In genomic region chr16:58638148-58639036, GRCh38 we compare ENCODE assay signal across 10 cellular contexts. TPM values are rescaled to one million over a fixed set of nuclear protein-coding genes. Genes with fewer than 3 reads are reported as not detected.
DNase-seq lines count a peak whose midpoint lies in the region; ATAC-seq and TF ChIP-seq lines count a peak whose summit lies in the region.
"Had no signal": no experiment of that assay in that cellular context is flagged by ENCODE, and none has a peak within 500 bp of the region (broad histone marks: within the 10 kb centered on the region; RNA-seq: fewer than 3 reads in every experiment).

No MANE protein-coding gene starts in this region.

- no peaks in the 10 kb centered on the region for H3K27me3 Mint-ChIP-seq in MCF 10A (ENCODE audit: insufficient read depth, unreplicated experiment)

- H3K4me3 ChIP-seq in AG09309 (ENCODE audit: control insufficient read depth, low read depth, low read length) = no peak overlapping the region

- H3K4me3 Mint-ChIP-seq in MCF 10A (ENCODE audit: unreplicated experiment) = no peak overlapping the region

- CTCF ChIA-PET in MCF 10A (lab: Yijun Ruan, JAX) = interaction anchor here (0.5 to 1.7 kb wide), 13 partner anchors 10 to 362 kb away, joined by 3 to 7 read pairs (median 4); no protein-coding TSS in a partner anchor

- POLR2A ChIA-PET in MCF 10A (lab: Yijun Ruan, JAX) = interaction anchor here (0.7 to 1.1 kb wide), 5 partner anchors 10 to 374 kb away, joined by 3 to 4 read pairs (median 3); no protein-coding TSS in a partner anchor

- peaks cover 6% of the 10 kb centered on the region for H3K4me1 Mint-ChIP-seq in MCF 10A (ENCODE audit: insufficient read depth, unreplicated experiment)

- DNase-seq in AG09309 (ENCODE audit: low read depth) (peak; percentile 72), HT1080 (ENCODE audit: low read depth) (peak; percentile 91), MCF 10A (ENCODE audit: unreplicated experiment) (peak; percentile 84), left lobe of liver (ENCODE audit: low spot score) (peak; percentile 77), SKM-1 treated with dmso at 0.1 percent for 144 hours (lab: John Stamatoyannopoulos, UW; ENCODE audit: unreplicated experiment) (no peak), NOMO-1 (lab: John Stamatoyannopoulos, UW; ENCODE audit: unreplicated experiment in 2 of 2) (no peak)
- DNase-seq: amygdala, NCI-H2029 treated with DMSO at 0.1 percent for 48 hours had no signal

- BruUV-seq in MCF 10A (replicated peaks; lab: Mats Ljungman, UMichigan) = no TSS peak

- ATAC-seq in left lobe of liver = peak; percentile 95
- ATAC-seq in GM19328 (IDR thresholded peaks at IDR 0.05; ENCODE audit: unreplicated experiment) = no peak
- no peak for ATAC-seq in HG03135 (IDR thresholded peaks at IDR 0.05; ENCODE audit: unreplicated experiment)

- no peaks in the 10 kb centered on the region for H3K9me3 Mint-ChIP-seq in MCF 10A (ENCODE audit: unreplicated experiment)

- TF ChIP-seq CTCF in AG09309 (IDR thresholded peaks at IDR 0.05; ENCODE audit: control insufficient read depth, insufficient read depth, low read depth, low read length, missing control alignments) (peak; percentile 66), MCF 10A (IDR thresholded peaks at IDR 0.05; ENCODE audit: unreplicated experiment) (peak; percentile 42)

- no peaks in the 10 kb centered on the region for H3K36me3 Mint-ChIP-seq in MCF 10A (ENCODE audit: insufficient read depth, unreplicated experiment)

- H3K27ac Mint-ChIP-seq in MCF 10A (ENCODE audit: low read depth, unreplicated experiment) = peak overlapping the region; percentile 63

- intact Hi-C loops in MCF 10A (cut with micrococcal nuclease) = loop anchor here (1.0 kb wide), 1 partner anchor 126 kb away; no protein-coding TSS in a partner anchor

RNA-seq across cellular contexts. Expression of gene CNOT1, which starts 8.8 kb away (rescaled TPM):
- total RNA-seq in HT1080 (2014; rRNA removed; shearing (Covaris generic)) = 136 and 153 TPM in 2 replicates
- polyA plus RNA-seq in HT1080 (2015; cell fraction: cytosol; rRNA removed) = 100 and 107 TPM in 2 replicates
- polyA plus RNA-seq in HT1080 (2015; cell fraction: nucleus; rRNA removed) = 138 and 139 TPM in 2 replicates
- total RNA-seq in MCF 10A (2022) = 201 and 219 TPM in 2 replicates
- total RNA-seq in left lobe of liver = 63.6 TPM

RNA-seq across cellular contexts. Expression of gene SLC38A7, which starts 46.2 kb away (rescaled TPM):
- total RNA-seq in HT1080 (2014; rRNA removed; shearing (Covaris generic)) = 8.0 and 10.8 TPM in 2 replicates
- polyA plus RNA-seq in HT1080 (2015; cell fraction: cytosol; rRNA removed) = 5.9 and 7.6 TPM in 2 replicates
- polyA plus RNA-seq in HT1080 (2015; cell fraction: nucleus; rRNA removed) = 20.2 and 21.1 TPM in 2 replicates
- total RNA-seq in MCF 10A (2022) (12.6 and 21.4 TPM in 2 replicates), left lobe of liver (15.0 TPM)

Comparison
In these comparisons a context has a peak if more than half of its experiments do, and no peak if none do; other contexts are left out.
1. DNase-seq: peak in AG09309 (single experiment), HT1080 (single experiment), MCF 10A (single experiment) and left lobe of liver (single experiment); none in SKM-1 treated with dmso at 0.1 percent for 144 hours (single experiment) and NOMO-1 (0 of 2).